Comparison of ENCODE assay signal across 23 cellular contexts in the genomic region with DNA sequence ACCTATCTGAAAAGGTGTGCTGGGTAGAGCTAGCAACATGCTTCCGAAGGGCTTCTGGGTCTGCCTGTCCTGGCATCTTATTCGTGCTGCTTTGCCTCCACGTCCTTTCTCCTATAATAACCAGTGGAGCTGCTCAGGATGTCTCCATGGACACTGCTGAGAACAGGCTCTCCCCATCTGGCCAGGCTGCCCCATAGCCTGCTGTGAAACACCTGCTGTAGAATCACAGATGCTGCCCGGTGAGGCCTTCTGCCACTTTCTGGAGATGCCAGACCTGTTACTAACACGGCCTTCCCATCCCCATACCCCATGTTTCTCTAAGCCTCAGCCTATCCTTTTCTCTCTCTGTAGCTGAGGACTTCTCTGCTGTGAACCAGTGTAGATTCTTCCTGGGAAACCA.
DNase-seq lines count a peak whose midpoint lies in the region.
"Had no signal": no experiment of that assay in that cellular context is flagged by ENCODE, and none has a peak within 500 bp of the region (broad histone marks: within the 10 kb centered on the region; RNA-seq: fewer than 3 reads in every experiment).

No MANE protein-coding gene starts in this region.

- peak overlapping the region; percentile 7 for H3K23ac ChIP-seq in mesendoderm (ENCODE audit: low read length)

- no peak overlapping the region for H3K27ac ChIP-seq in mesendoderm (ENCODE audit: low read depth, low read length)
- H3K27ac ChIP-seq: KMS-11, PC-9 had no signal

- H2BK120ac ChIP-seq in mesendoderm (ENCODE audit: low read depth, low read length): no peak overlapping the region

- H3K4ac ChIP-seq in mesendoderm (ENCODE audit: low read depth, low read length): no peak overlapping the region

- no peak overlapping the region for H2BK5ac ChIP-seq in mesendoderm (ENCODE audit: low read length)

- no peaks in the 10 kb centered on the region for H3K36me3 ChIP-seq in mesendoderm (ENCODE audit: control insufficient read depth, insufficient read depth, low read length)

- no peak overlapping the region for H2BK15ac ChIP-seq in mesendoderm (replicated peaks; ENCODE audit: low read depth)

- peak; percentile 14 for DNase-seq in NCI-H345 (lab: John Stamatoyannopoulos, UW)
- DNase-seq in NCI-H345 treated with DMSO at 0.1 percent for 48 hours (lab: John Stamatoyannopoulos, UW; ENCODE audit: unreplicated experiment): no peak
- peak; percentile 78 for DNase-seq in NCI-H146 (lab: John Stamatoyannopoulos, UW)
- peak; percentile 70 for DNase-seq in NCI-H524 treated with DMSO at 0.1 percent for 48 hours (lab: John Stamatoyannopoulos, UW)
- DNase-seq in mesendoderm: no peak
- DNase-seq in activated naive CD4-positive, alpha-beta T cell (lab: John Stamatoyannopoulos, UW): no peak
- DNase-seq in AG08396 (ENCODE audit: low spot score): no peak
- DNase-seq in foreskin melanocyte: no peak
- DNase-seq: 8988T, AML-193, Calu3, GOT3, HCEC 1CT, IMR-90, NCI-H1105, NCI-H1930, NCI-H226, NCI-H526 treated with DMSO at 0.1 percent for 48 hours, PC-9, RPMI8226, SHP77 had no signal

- H2AK5ac ChIP-seq in mesendoderm (ENCODE audit: low read length): no peak overlapping the region

- H4K8ac ChIP-seq in mesendoderm (ENCODE audit: low read depth, low read length): no peak overlapping the region

- H3K79me2 ChIP-seq in mesendoderm (ENCODE audit: control insufficient read depth, insufficient read depth, low read length): no peaks in the 10 kb centered on the region

- H3K56ac ChIP-seq in mesendoderm (ENCODE audit: low read length): no peak overlapping the region

- H3K4me3 ChIP-seq in mesendoderm (ENCODE audit: low read length): no peak overlapping the region
- H3K4me3 ChIP-seq: GM12878, PC-9 had no signal

- no peaks in the 10 kb centered on the region for H3K79me1 ChIP-seq in mesendoderm (ENCODE audit: low read length)

- H3K27me3 ChIP-seq in mesendoderm (ENCODE audit: insufficient read depth, low read length, poor library complexity): no peaks in the 10 kb centered on the region

- no peaks in the 10 kb centered on the region for H3K4me1 ChIP-seq in mesendoderm (ENCODE audit: control insufficient read depth, low read depth, low read length)

- no peak overlapping the region for H3K9ac ChIP-seq in mesendoderm (ENCODE audit: low read length)
- H3K9ac ChIP-seq: KMS-11 had no signal

- H4K5ac ChIP-seq in mesendoderm (ENCODE audit: low read length): no peak overlapping the region

- no peak overlapping the region for H3K18ac ChIP-seq in mesendoderm (ENCODE audit: low read length)

- no peak overlapping the region for H3K4me2 ChIP-seq in mesendoderm (ENCODE audit: low read length)
- H3K4me2 ChIP-seq: KMS-11, PC-9 had no signal

- WGBS in mesendoderm (ENCODE audit: extremely low coverage, insufficient coverage, low lambda C conversion rate): no CpG with 5 or more reads among the region's 5 CpGs

Comparison
In these comparisons a context has a peak if more than half of its experiments do, and no peak if none do; other contexts are left out.
1. DNase-seq: peak in NCI-H345 (single experiment), NCI-H146 (single experiment) and NCI-H524 treated with DMSO at 0.1 percent for 48 hours (single experiment); none in NCI-H345 treated with DMSO at 0.1 percent for 48 hours (single experiment), mesendoderm (single experiment), activated naive CD4-positive, alpha-beta T cell (0 of 4), AG08396 (single experiment) and foreskin melanocyte (single experiment).